In genomic region chr12:38954119-38954746, GRCh38 we compare ENCODE assay signal across 21 cellular contexts. TPM values are rescaled to one million over a fixed set of nuclear protein-coding genes. Genes with fewer than 3 reads are reported as not detected.
DNase-seq lines count a peak whose midpoint lies in the region; ATAC-seq and TF ChIP-seq lines count a peak whose summit lies in the region.
"Had no signal": no experiment of that assay in that cellular context is flagged by ENCODE, and none has a peak within 500 bp of the region (broad histone marks: within the 10 kb centered on the region; RNA-seq: fewer than 3 reads in every experiment).

No MANE protein-coding gene starts in this region.

- H3K27me3 ChIP-seq in Peyer's patch, result no peaks in the 10 kb centered on the region

- H3K9me3 ChIP-seq in Peyer's patch, result no peaks in the 10 kb centered on the region
- H3K9me3 ChIP-seq: A549 had no signal

- no peaks in the 10 kb centered on the region for H3K4me1 ChIP-seq in Peyer's patch
- H3K4me1 ChIP-seq: A549 had no signal

- H3K36me3 Mint-ChIP-seq in activated T-cell treated with anti-CD3 and anti-CD28 coated beads, Interleukin-2, amount 50 U/mL, for 4 hours (ENCODE audit: insufficient read depth), result no peaks in the 10 kb centered on the region

- H3K4me1 Mint-ChIP-seq in activated T-cell treated with anti-CD3 and anti-CD28 coated beads, Interleukin-2, amount 50 U/mL, for 4 hours (ENCODE audit: low read depth), result no peaks in the 10 kb centered on the region

- no peaks in the 10 kb centered on the region for H3K27me3 Mint-ChIP-seq in activated T-cell treated with anti-CD3 and anti-CD28 coated beads, Interleukin-2, amount 50 U/mL, for 4 hours (ENCODE audit: low read depth)
- H3K27me3 Mint-ChIP-seq: CD4-positive, alpha-beta T cell had no signal

- TF ChIP-seq CTCF in Peyer's patch (IDR thresholded peaks at IDR 0.05), result no peak

- no peaks in the 10 kb centered on the region for H3K36me3 ChIP-seq in Peyer's patch

- no peak for TF ChIP-seq POLR2A in Peyer's patch (IDR thresholded peaks at IDR 0.05)

- no peak overlapping the region for H3K27ac ChIP-seq in Peyer's patch
- H3K27ac ChIP-seq: 22Rv1, A549, C4-2B had no signal

- H3K4me3 Mint-ChIP-seq in activated T-cell treated with anti-CD3 and anti-CD28 coated beads, Interleukin-2, amount 50 U/mL, for 4 hours, result no peak overlapping the region
- H3K4me3 Mint-ChIP-seq: CD4-positive, alpha-beta T cell; HFFc6 had no signal

- H3K4me3 ChIP-seq in Peyer's patch, result no peak overlapping the region
- H3K4me3 ChIP-seq: A549 had no signal

- ATAC-seq in left colon, result peak; percentile 98
- no peak for ATAC-seq in activated T-cell treated with anti-CD3 and anti-CD28 coated beads, Interleukin-2, amount 50 U/mL, for 4 hours
- ATAC-seq: A549, HCT116, HepG2 had no signal

- peak; percentile 10 for DNase-seq in M059J (ENCODE audit: low read depth)
- peak; percentile 2 for DNase-seq in astrocyte of the hippocampus (ENCODE audit: low read depth, low spot score)
- no peak for DNase-seq in left colon
- DNase-seq in renal cortical epithelial cell (ENCODE audit: low read depth), result peak; percentile 50
- DNase-seq in activated T-cell treated with anti-CD3 and anti-CD28 coated beads, Interleukin-2, amount 50 U/mL, for 4 hours, result no peak
- no peak for DNase-seq in nucleus accumbens (lab: John Stamatoyannopoulos, UW)
- no peak for DNase-seq in Peyer's patch
- DNase-seq in KG1 (lab: John Stamatoyannopoulos, UW), result no peak
- DNase-seq: AML-193; Calu3; CD4-positive, alpha-beta T cell; DMS79 treated with DMSO at 0.1 percent for 48 hours; GF-D8; GOT3; H7; HFFc6 had no signal

- intact Hi-C loops in left colon (cut with DNase I, micrococcal nuclease), result no loop called here

- H3K9me3 Mint-ChIP-seq in activated T-cell treated with anti-CD3 and anti-CD28 coated beads, Interleukin-2, amount 50 U/mL, for 4 hours, result no peaks in the 10 kb centered on the region

RNA-seq across cellular contexts. Expression of gene CPNE8, which starts 48.8 kb away (rescaled TPM):
- total RNA-seq in M059J (2014; rRNA removed; shearing (Covaris generic)), result 9.8 and 11.6 TPM in 2 replicates
- total RNA-seq in left colon, result 10 to 100 TPM; 30.6 to 32.4 TPM
- total RNA-seq in renal cortical epithelial cell, result 25.9 and 82.4 TPM in 2 replicates
- total RNA-seq in activated T-cell treated with anti-CD3 and anti-CD28 coated beads, Interleukin-2, amount 50 U/mL, for 4 hours, result 1 to 10 TPM; 1.5 to 5.6 (median 2.2) TPM
- total RNA-seq in Peyer's patch, result 10 to 100 TPM in 1 of 4 donors, 1 to 10 TPM in 3; 4.4 to 23.1 (median 8.0) TPM
- total RNA-seq: HFFc6 had no signal

Comparison
In these comparisons a context has a peak if more than half of its experiments do, and no peak if none do; other contexts are left out.
1. DNase-seq: peak in M059J (single experiment), astrocyte of the hippocampus (single experiment) and renal cortical epithelial cell (single experiment); none in left colon (0 of 2), activated T-cell treated with anti-CD3 and anti-CD28 coated beads, Interleukin-2, amount 50 U/mL, for 4 hours (single experiment), nucleus accumbens (0 of 56), Peyer's patch (0 of 3) and KG1 (single experiment).